In the genomic region with DNA sequence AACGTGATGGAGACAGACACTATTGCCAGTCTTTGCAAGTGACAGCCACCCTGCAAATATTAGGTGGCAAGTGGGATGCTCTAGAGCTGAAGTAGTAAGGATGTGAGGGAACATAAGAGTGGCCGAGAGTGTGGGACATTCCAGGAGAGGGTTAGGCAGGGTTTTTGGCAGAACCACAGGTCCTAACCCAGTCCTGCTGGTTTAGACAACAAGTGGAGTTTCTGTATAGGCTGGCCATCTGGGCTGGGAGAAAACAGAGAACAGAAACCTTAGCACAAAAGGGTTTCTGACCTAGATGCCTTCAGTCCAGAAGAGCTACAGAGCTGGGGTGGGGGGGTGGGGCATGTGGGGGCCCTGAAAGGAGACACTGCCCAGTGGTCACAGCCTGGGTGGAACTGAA, we compare ENCODE assay signal across 18 cellular contexts.
DNase-seq lines count a peak whose midpoint lies in the region; ATAC-seq and TF ChIP-seq lines count a peak whose summit lies in the region.
"Had no signal": no experiment of that assay in that cellular context is flagged by ENCODE, and none has a peak within 500 bp of the region (broad histone marks: within the 10 kb centered on the region; RNA-seq: fewer than 3 reads in every experiment).

No MANE protein-coding gene starts in this region.

- WGBS in aorta, 2 donors, result 2 to 8% methylated on average over 2 of the region's 2 CpGs

- DNase-seq in left ventricle myocardium superior, result no peak
- DNase-seq in right atrium auricular region (ENCODE audit: low spot score), result no peak
- peak; percentile 69 for DNase-seq in cerebellum (ENCODE audit: low spot score)
- DNase-seq in aorta, result no peak
- DNase-seq in gastrocnemius medialis, result no peak
- DNase-seq in NCI-H2227 treated with DMSO at 0.1 percent for 48 hours (lab: John Stamatoyannopoulos, UW), result no peak
- DNase-seq: 8988T; BE2C; effector memory CD4-positive, alpha-beta T cell; hippocampal formation; NCI-H1048; OCI-M1; psoas muscle had no signal

- H3K4me3 ChIP-seq in right atrium auricular region (no peak overlapping the region), aorta (ENCODE audit: low read length in 2 of 2) (no peak overlapping the region), gastrocnemius medialis (no peak overlapping the region)
- H3K4me3 ChIP-seq: K562, psoas muscle, SJSA1 had no signal

- peaks cover 41% of the 10 kb centered on the region for H3K27me3 Mint-ChIP-seq in nephron (ENCODE audit: low read depth)

- in situ Hi-C loops in gastrocnemius medialis (cut with MboI; ENCODE audit: low sequenced_read_pairs in 4 of 4), result no loop called here

- peak; percentile 27 for ATAC-seq in left ventricle myocardium superior
- peak; percentile 34 for ATAC-seq in aorta (ENCODE audit: low FRiP score)
- ATAC-seq in gastrocnemius medialis, result no peak
- no peak for ATAC-seq in HG03045 (IDR thresholded peaks at IDR 0.05; ENCODE audit: unreplicated experiment)
- ATAC-seq: activated T-helper 17 cell treated with anti-CD3 and anti-CD28 coated beads, Interleukin-2, amount 50 U/mL, for 72 hours; K562; psoas muscle had no signal

- H3K4me1 ChIP-seq in right atrium auricular region (peaks cover 0 to 15% of the 10 kb centered on the region in 2 donors), aorta (ENCODE audit: control insufficient read depth in 1 of 2, insufficient read depth in 2 of 2, low read length in 2 of 2) (peaks cover 0 to 2% of the 10 kb centered on the region in 2 donors), gastrocnemius medialis (peaks cover 3% of the 10 kb centered on the region in 2 donors)

- peak overlapping the region; percentile 65 to 82 (median 70) for H3K27ac Mint-ChIP-seq in nephron
- H3K27ac Mint-ChIP-seq: activated T-helper 17 cell treated with anti-CD3 and anti-CD28 coated beads, Interleukin-2, amount 50 U/mL, for 72 hours had no signal

- H3K27me3 ChIP-seq in right atrium auricular region (no peaks in the 10 kb centered on the region), aorta (ENCODE audit: control insufficient read depth in 1 of 2, insufficient read depth in 2 of 2, low read length in 1 of 2) (no peaks in the 10 kb centered on the region), gastrocnemius medialis (peaks cover 0 to 13% (median 0%) of the 10 kb centered on the region in 3 donors)
- H3K27me3 ChIP-seq: BE2C, SJSA1 had no signal

- TF ChIP-seq POLR2A in gastrocnemius medialis (IDR thresholded peaks at IDR 0.05), result no peak

- peaks cover 74% of the 10 kb centered on the region for H3K4me1 Mint-ChIP-seq in nephron
- H3K4me1 Mint-ChIP-seq: activated T-helper 17 cell treated with anti-CD3 and anti-CD28 coated beads, Interleukin-2, amount 50 U/mL, for 72 hours had no signal

- H3K9me3 ChIP-seq in right atrium auricular region, result no peaks in the 10 kb centered on the region
- H3K9me3 ChIP-seq in aorta (ENCODE audit: control insufficient read depth, low read length), result no peaks in the 10 kb centered on the region
- H3K9me3 ChIP-seq in gastrocnemius medialis, result no peaks in the 10 kb centered on the region
- H3K9me3 ChIP-seq: BE2C, psoas muscle, SJSA1 had no signal

- no peak overlapping the region for H3K27ac ChIP-seq in right atrium auricular region
- H3K27ac ChIP-seq in aorta (ENCODE audit: low read depth in 1 of 2, low read length in 2 of 2), result peak overlapping the region in 1 of 2 donors; percentile 90
- H3K27ac ChIP-seq in gastrocnemius medialis, result no peak overlapping the region
- H3K27ac ChIP-seq: psoas muscle, SJSA1 had no signal

- intact Hi-C loops in left ventricle myocardium superior (cut with micrococcal nuclease) (no loop called here), aorta (cut with DNase I) (no loop called here), gastrocnemius medialis (cut with DNase I; ENCODE audit: low total_unique reads) (no loop called here)

- no peaks in the 10 kb centered on the region for H3K36me3 Mint-ChIP-seq in nephron (ENCODE audit: low read depth)

- no peaks in the 10 kb centered on the region for H3K9me3 Mint-ChIP-seq in nephron
- H3K9me3 Mint-ChIP-seq: activated T-helper 17 cell treated with anti-CD3 and anti-CD28 coated beads, Interleukin-2, amount 50 U/mL, for 72 hours had no signal

- H3K36me3 ChIP-seq in right atrium auricular region (no peaks in the 10 kb centered on the region), aorta (ENCODE audit: control insufficient read depth in 1 of 2, insufficient read depth in 2 of 2, low read length in 1 of 2) (no peaks in the 10 kb centered on the region), gastrocnemius medialis (no peaks in the 10 kb centered on the region)
- H3K36me3 ChIP-seq: BE2C, SJSA1 had no signal

- H3K4me3 Mint-ChIP-seq in nephron, result peak overlapping the region in 2 of 3 experiments; percentile 1 to 47
- H3K4me3 Mint-ChIP-seq: activated T-helper 17 cell treated with anti-CD3 and anti-CD28 coated beads, Interleukin-2, amount 50 U/mL, for 72 hours had no signal

- TF ChIP-seq CTCF in right atrium auricular region (IDR thresholded peaks at IDR 0.05) (no peak), nephron (IDR thresholded peaks at IDR 0.05; ENCODE audit: unreplicated experiment in 3 of 3) (no peak), gastrocnemius medialis (IDR thresholded peaks at IDR 0.05 in 4 of 5, conservative IDR thresholded peaks at IDR 0.05 in 1 of 5) (no peak)

Comparison
In these comparisons a context has a peak if more than half of its experiments do, and no peak if none do; other contexts are left out.
1. ATAC-seq: peak in left ventricle myocardium superior (single experiment) and aorta (single experiment); none in gastrocnemius medialis (0 of 2) and HG03045 (single experiment).